In the genomic region with DNA sequence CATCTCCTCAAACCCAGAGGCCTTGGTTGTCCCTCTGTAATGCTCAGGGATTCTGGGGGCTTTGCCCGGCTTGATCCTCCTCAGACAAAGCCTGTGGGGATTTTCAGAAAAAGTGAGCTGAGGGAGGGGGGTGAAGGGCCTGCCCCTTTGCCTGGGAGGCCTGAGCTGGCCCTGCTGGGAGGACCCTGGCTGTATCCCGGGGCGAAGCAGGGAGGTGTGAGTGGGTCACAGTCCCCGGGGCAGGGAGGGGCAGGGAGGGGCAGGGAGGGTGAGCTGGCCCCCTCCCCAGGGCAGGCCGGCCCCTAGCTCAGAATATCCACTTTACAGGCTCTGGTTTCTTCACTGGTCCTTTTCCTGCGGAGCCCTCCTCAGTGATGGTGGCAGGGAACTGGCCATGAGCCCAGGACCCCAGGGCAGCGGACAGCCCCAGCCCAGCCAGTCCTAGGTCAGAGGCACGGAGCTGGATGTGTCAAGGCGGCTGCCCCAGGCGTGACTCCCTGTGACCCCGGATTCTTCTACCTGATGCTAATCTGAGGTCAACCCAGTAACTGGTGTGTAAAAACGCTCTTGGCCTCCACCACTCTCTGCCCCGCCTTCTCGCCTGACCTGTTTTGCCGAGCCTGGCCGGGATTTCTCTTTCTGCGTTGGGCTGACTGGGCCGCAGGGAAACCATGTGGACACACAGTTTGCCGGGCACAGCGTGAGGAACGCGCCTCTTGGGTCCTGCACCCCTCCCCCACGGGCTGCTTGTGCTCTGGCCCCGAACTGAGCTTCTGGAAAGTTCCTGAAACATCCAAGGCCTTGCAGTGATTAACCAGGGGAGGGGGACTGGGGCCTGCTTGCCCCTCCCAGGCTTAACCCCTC, we compare ENCODE assay signal across 10 cellular contexts. TPM values are rescaled to one million over a fixed set of nuclear protein-coding genes. Genes with fewer than 3 reads are reported as not detected.
DNase-seq lines count a peak whose midpoint lies in the region; ATAC-seq and TF ChIP-seq lines count a peak whose summit lies in the region.
"Had no signal": no experiment of that assay in that cellular context is flagged by ENCODE, and none has a peak within 500 bp of the region (broad histone marks: within the 10 kb centered on the region; RNA-seq: fewer than 3 reads in every experiment).

No MANE protein-coding gene starts in this region.

- H3K9me3 ChIP-seq in PC-3 (ENCODE audit: low read length) (no peaks in the 10 kb centered on the region), MG63 (no peaks in the 10 kb centered on the region)

- in situ Hi-C loops in GM13977 (cut with MboI; ENCODE audit: low pct_unique_long_range_greater_than_20kb, low sequenced_read_pairs, unreplicated experiment) = no loop called here

- BruUV-seq in PC-3 (replicated peaks; lab: Mats Ljungman, UMichigan) = no TSS peak

- H3K4me3 Mint-ChIP-seq in naive thymus-derived CD8-positive, alpha-beta T cell = peak overlapping the region in 1 of 10 donors; percentile 45

- peak overlapping the region in 7 of 10 donors; percentile 20 to 68 (median 51) for H3K27ac Mint-ChIP-seq in naive thymus-derived CD8-positive, alpha-beta T cell

- POLR2A ChIA-PET in PC-3 (lab: Charles Lee; ENCODE audit: unreplicated experiment) = no interaction called here
- POLR2A ChIA-PET in naive thymus-derived CD8-positive, alpha-beta T cell (lab: Charles Lee) = interaction anchor here (1.2 to 7.5 kb wide), 3 partner anchors 23 to 81 kb away, joined by 3 to 73 read pairs (median 5); partner anchors contain the start of genes CENPX, DUS1L and LRRC45

- H3F3A ChIP-seq in PC-3 (ENCODE audit: low read length, unreplicated experiment) = no peaks in the 10 kb centered on the region

- DNase-seq in Ammon's horn (ENCODE audit: low spot score) (peak; percentile 40), PC-3 (peak; percentile 60), fibroblast of mammary gland (ENCODE audit: low read depth) (peak; percentile 40), MG63 (no peak), GM10266 (ENCODE audit: extremely low spot score) (no peak), GM13977 (ENCODE audit: low spot score) (no peak), NCI-H1436 treated with DMSO at 0.1 percent for 48 hours (lab: John Stamatoyannopoulos, UW) (no peak)
- peak in 1 of 10 donors; percentile 5 for DNase-seq in naive thymus-derived CD8-positive, alpha-beta T cell
- DNase-seq: DMS153, NCI-H1694 had no signal

- H3K9me2 ChIP-seq in PC-3 (replicated peaks; ENCODE audit: low read length) = no peaks in the 10 kb centered on the region

- H3K27me3 ChIP-seq in PC-3 (ENCODE audit: low read length) (no peaks in the 10 kb centered on the region), MG63 (no peaks in the 10 kb centered on the region)

- no peak overlapping the region for H3K4me3 ChIP-seq in PC-3 (ENCODE audit: low read length)
- no peak overlapping the region for H3K4me3 ChIP-seq in fibroblast of mammary gland (ENCODE audit: control insufficient read depth, low read depth, low read length)
- no peak overlapping the region for H3K4me3 ChIP-seq in MG63

- peaks cover 33% of the 10 kb centered on the region for H3K4me1 ChIP-seq in PC-3 (ENCODE audit: insufficient read depth, low read length)

- peak overlapping the region; percentile 55 for H3K27ac ChIP-seq in PC-3 (ENCODE audit: low read length)

- no peaks in the 10 kb centered on the region for H3K27me3 Mint-ChIP-seq in naive thymus-derived CD8-positive, alpha-beta T cell

- H3K9ac ChIP-seq in PC-3 (ENCODE audit: low read length) = peak overlapping the region; percentile 22

- peaks cover 12 to 56% (median 35%) of the 10 kb centered on the region in 4 donors for H3K4me1 Mint-ChIP-seq in naive thymus-derived CD8-positive, alpha-beta T cell

- H3K4me2 ChIP-seq in PC-3 (ENCODE audit: low read length) = no peak overlapping the region

- peaks cover 0 to 3% (median 0%) of the 10 kb centered on the region in 3 donors for H3K36me3 Mint-ChIP-seq in naive thymus-derived CD8-positive, alpha-beta T cell

- H3K9me3 Mint-ChIP-seq in naive thymus-derived CD8-positive, alpha-beta T cell = no peaks in the 10 kb centered on the region

- peaks cover 9% of the 10 kb centered on the region for H3K79me2 ChIP-seq in PC-3 (ENCODE audit: low read length)

- intact Hi-C loops in PC-3 (cut with micrococcal nuclease) = no loop called here

- no peaks in the 10 kb centered on the region for H4K20me1 ChIP-seq in PC-3 (ENCODE audit: low read length)

- H3K36me3 ChIP-seq in PC-3 (ENCODE audit: low read depth, low read length) (no peaks in the 10 kb centered on the region), MG63 (peaks cover 7% of the 10 kb centered on the region)

- CTCF ChIA-PET in PC-3 (lab: Charles Lee) = no interaction called here

- TF ChIP-seq CTCF in PC-3 (conservative IDR thresholded peaks at IDR 0.05; ENCODE audit: low read depth, low read length) (no peak), fibroblast of mammary gland (conservative IDR thresholded peaks at IDR 0.05; ENCODE audit: control insufficient read depth, insufficient read depth, low read depth, low read length) (no peak), GM10266 (IDR thresholded peaks at IDR 0.05; ENCODE audit: control insufficient read depth, insufficient read depth, low read depth, missing control alignments) (no peak), GM13977 (IDR thresholded peaks at IDR 0.05; ENCODE audit: extremely low read depth, insufficient read depth, missing control alignments) (no peak)

- no peak for ATAC-seq in PC-3
- no peak for ATAC-seq in naive thymus-derived CD8-positive, alpha-beta T cell

- H2AFZ ChIP-seq in PC-3 (ENCODE audit: low read length) = no peak overlapping the region

RNA-seq across cellular contexts. Expression of gene FASN, which starts 5.8 kb away (rescaled TPM):
- total RNA-seq in PC-3 (2014; rRNA removed) = 269 and 364 TPM in 2 replicates
- 10 to 100 TPM; 28.3 to 32.3 TPM for total RNA-seq in naive thymus-derived CD8-positive, alpha-beta T cell
- polyA plus RNA-seq in naive thymus-derived CD8-positive, alpha-beta T cell = 1 to 10 TPM in 1 of 3 donors, under 1 TPM in 2; 0.33 to 2.4 (median 0.80) TPM
- total RNA-seq in MG63 (2014; rRNA removed; shearing (Covaris generic); ENCODE audit: low replicate concordance) = 112 and 125 TPM in 2 replicates

RNA-seq across cellular contexts. Expression of gene DUS1L, which starts 38.2 kb away (rescaled TPM):
- 205 and 262 TPM in 2 replicates for total RNA-seq in PC-3 (2014; rRNA removed)
- 100 to 1,000 TPM; 142 to 151 TPM for total RNA-seq in naive thymus-derived CD8-positive, alpha-beta T cell
- 100 to 1,000 TPM in 1 of 3 donors, 10 to 100 TPM in 2; 68.6 to 167 (median 92.1) TPM for polyA plus RNA-seq in naive thymus-derived CD8-positive, alpha-beta T cell
- 104 and 123 TPM in 2 replicates for total RNA-seq in MG63 (2014; rRNA removed; shearing (Covaris generic); ENCODE audit: low replicate concordance)

RNA-seq across cellular contexts. Expression of gene GPS1, which starts 52.1 kb away (rescaled TPM):
- total RNA-seq in PC-3 (2014; rRNA removed) = 240 and 287 TPM in 2 replicates
- 10 to 100 TPM; 88.2 to 91.4 TPM for total RNA-seq in naive thymus-derived CD8-positive, alpha-beta T cell
- polyA plus RNA-seq in naive thymus-derived CD8-positive, alpha-beta T cell = 100 to 1,000 TPM; 122 to 140 (median 126) TPM
- 103 and 181 TPM in 2 replicates for total RNA-seq in MG63 (2014; rRNA removed; shearing (Covaris generic); ENCODE audit: low replicate concordance)

RNA-seq across cellular contexts. Expression of gene RFNG, which starts 52.2 kb away (rescaled TPM):
- total RNA-seq in PC-3 (2014; rRNA removed) = 46.7 and 46.8 TPM in 2 replicates
- 10 to 100 TPM; 38.5 to 42.1 TPM for total RNA-seq in naive thymus-derived CD8-positive, alpha-beta T cell
- polyA plus RNA-seq in naive thymus-derived CD8-positive, alpha-beta T cell = 1 to 10 TPM; 2.2 to 8.5 (median 4.8) TPM
- total RNA-seq in MG63 (2014; rRNA removed; shearing (Covaris generic); ENCODE audit: low replicate concordance) = 41.2 and 41.6 TPM in 2 replicates

Comparison
In these comparisons a context has a peak if more than half of its experiments do, and no peak if none do; other contexts are left out.
1. DNase-seq: peak in Ammon's horn (single experiment), PC-3 (single experiment) and fibroblast of mammary gland (single experiment); none in MG63 (single experiment), GM10266 (single experiment), GM13977 (single experiment) and NCI-H1436 treated with DMSO at 0.1 percent for 48 hours (single experiment).